In the genomic region with DNA sequence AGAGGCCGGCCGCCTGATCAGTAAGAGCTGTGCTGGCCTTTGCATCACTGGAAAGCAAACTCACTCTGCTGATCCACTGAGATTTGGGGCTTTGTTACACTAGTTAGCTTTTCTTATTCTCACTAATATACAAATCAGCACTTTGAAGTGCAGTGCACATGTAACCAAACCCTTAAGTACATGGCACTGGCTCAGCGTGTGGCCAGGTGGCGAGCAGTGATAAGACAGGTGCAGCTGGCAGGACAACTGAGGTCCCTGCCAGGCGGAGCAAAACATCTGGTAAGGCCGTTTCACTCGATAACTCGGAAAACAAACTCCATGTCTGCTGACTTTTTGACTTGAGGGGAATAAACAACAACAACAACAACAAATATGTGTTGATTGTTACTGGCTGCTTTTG, we compare ENCODE assay signal across 24 cellular contexts. TPM values are rescaled to one million over a fixed set of nuclear protein-coding genes. Genes with fewer than 3 reads are reported as not detected.
DNase-seq lines count a peak whose midpoint lies in the region; ATAC-seq and TF ChIP-seq lines count a peak whose summit lies in the region.
"Had no signal": no experiment of that assay in that cellular context is flagged by ENCODE, and none has a peak within 500 bp of the region (broad histone marks: within the 10 kb centered on the region; RNA-seq: fewer than 3 reads in every experiment).

No MANE protein-coding gene starts in this region.

- peaks cover 61% of the 10 kb centered on the region for H3K4me1 ChIP-seq in BLaER1
- H3K4me1 ChIP-seq in CD8-positive, alpha-beta T cell (ENCODE audit: insufficient read depth, low read length) = no peaks in the 10 kb centered on the region

- intact Hi-C loops in CD8-positive, alpha-beta T cell (cut with DNase I, micrococcal nuclease) = no loop called here
- intact Hi-C loops in activated CD4-positive, alpha-beta memory T cell treated with anti-CD3 and anti-CD28 coated beads for 36 hours (cut with micrococcal nuclease) = no loop called here
- intact Hi-C loops in Right ventricle myocardium superior (cut with DNase I) = no loop called here

- TF ChIP-seq CTCF in CD8-positive, alpha-beta T cell (IDR thresholded peaks at IDR 0.05) = no peak

- H3K27me3 Mint-ChIP-seq in CD8-positive, alpha-beta T cell (ENCODE audit: low read depth) = peaks cover under 1% of the 10 kb centered on the region
- H3K27me3 Mint-ChIP-seq in activated CD4-positive, alpha-beta memory T cell treated with anti-CD3 and anti-CD28 coated beads for 36 hours = no peaks in the 10 kb centered on the region
- H3K27me3 Mint-ChIP-seq: activated CD4-positive, alpha-beta T cell treated with anti-CD3 and anti-CD28 coated beads for 36 hours had no signal

- H4K20me1 ChIP-seq in BLaER1 = no peaks in the 10 kb centered on the region

- peaks cover 26% of the 10 kb centered on the region for H3K36me3 Mint-ChIP-seq in CD8-positive, alpha-beta T cell
- peaks cover 7% of the 10 kb centered on the region for H3K36me3 Mint-ChIP-seq in activated CD4-positive, alpha-beta memory T cell treated with anti-CD3 and anti-CD28 coated beads for 36 hours

- peak overlapping the region; percentile 85 for H3K4me2 ChIP-seq in BLaER1
- H3K4me2 ChIP-seq: PC-9 had no signal

- no peak for ATAC-seq in CD8-positive, alpha-beta T cell
- ATAC-seq in Right ventricle myocardium superior (ENCODE audit: poor library complexity) = no peak
- ATAC-seq: activated CD4-positive, alpha-beta T cell treated with anti-CD3 and anti-CD28 coated beads for 36 hours; activated T-cell treated with anti-CD3 and anti-CD28 coated beads, Interleukin-2, amount 50 U/mL, for 72 hours; T-cell had no signal

- no peaks in the 10 kb centered on the region for H3K27me3 ChIP-seq in BLaER1
- no peaks in the 10 kb centered on the region for H3K27me3 ChIP-seq in CD8-positive, alpha-beta T cell (ENCODE audit: insufficient read depth, low read length)
- H3K27me3 ChIP-seq: cardiac muscle cell had no signal

- no peaks in the 10 kb centered on the region for H3K4me1 Mint-ChIP-seq in CD8-positive, alpha-beta T cell (ENCODE audit: low read depth)
- no peaks in the 10 kb centered on the region for H3K4me1 Mint-ChIP-seq in activated CD4-positive, alpha-beta memory T cell treated with anti-CD3 and anti-CD28 coated beads for 36 hours (ENCODE audit: low read depth)
- H3K4me1 Mint-ChIP-seq: activated CD4-positive, alpha-beta T cell treated with anti-CD3 and anti-CD28 coated beads for 36 hours had no signal

- POLR2A ChIA-PET in CD8-positive, alpha-beta T cell (lab: Charles Lee) = interaction anchor here (0.5 to 0.7 kb wide), 2 partner anchors 417 to 655 kb away, joined by 4 to 5 read pairs; no protein-coding TSS in a partner anchor
- POLR2A ChIA-PET in activated CD4-positive, alpha-beta memory T cell treated with anti-CD3 and anti-CD28 coated beads for 36 hours (lab: Charles Lee) = no interaction called here

- peak overlapping the region; percentile 8 for H3K27ac Mint-ChIP-seq in CD8-positive, alpha-beta T cell
- no peak overlapping the region for H3K27ac Mint-ChIP-seq in activated CD4-positive, alpha-beta memory T cell treated with anti-CD3 and anti-CD28 coated beads for 36 hours
- H3K27ac Mint-ChIP-seq: activated CD4-positive, alpha-beta T cell treated with anti-CD3 and anti-CD28 coated beads for 36 hours; activated naive CD4-positive, alpha-beta T cell treated with anti-CD3 and anti-CD28 coated beads for 36 hours; activated T-cell treated with anti-CD3 and anti-CD28 coated beads, Interleukin-2, amount 50 U/mL, for 72 hours had no signal

- no peak overlapping the region for H3K9ac ChIP-seq in BLaER1

- H3K9me3 Mint-ChIP-seq in CD8-positive, alpha-beta T cell = no peaks in the 10 kb centered on the region
- peaks cover 9% of the 10 kb centered on the region for H3K9me3 Mint-ChIP-seq in activated CD4-positive, alpha-beta memory T cell treated with anti-CD3 and anti-CD28 coated beads for 36 hours

- peak in 1 of 7 experiments; percentile 31 for DNase-seq in CD8-positive, alpha-beta T cell
- DNase-seq in NCI-H345 (lab: John Stamatoyannopoulos, UW) (peak; percentile 49), erythroblast (lab: John Stamatoyannopoulos, UW) (peak; percentile 17 to 58), Right ventricle myocardium superior (no peak), D341Med (ENCODE audit: low spot score) (no peak)
- no peak for DNase-seq in activated CD4-positive, alpha-beta memory T cell treated with anti-CD3 and anti-CD28 coated beads for 36 hours
- DNase-seq: activated CD4-positive, alpha-beta T cell treated with anti-CD3 and anti-CD28 coated beads for 36 hours; activated naive CD4-positive, alpha-beta T cell treated with anti-CD3 and anti-CD28 coated beads for 36 hours; activated T-cell treated with anti-CD3 and anti-CD28 coated beads, Interleukin-2, amount 50 U/mL, for 72 hours; amygdala; NCI-H1436; PC-9; retina; spleen; stimulated activated CD4-positive, alpha-beta T cell treated with anti-CD3 and anti-CD28 coated beads, Interleukin-4, amount 100 ng/mL, for 1 hour; stimulated activated naive CD4-positive, alpha-beta T cell; T-cell had no signal

- H3K27ac ChIP-seq in BLaER1 = no peak overlapping the region
- no peak overlapping the region for H3K27ac ChIP-seq in CD8-positive, alpha-beta T cell (ENCODE audit: low read depth, low read length)
- H3K27ac ChIP-seq: cardiac muscle cell, PC-9, thoracic aorta had no signal

- H3K4me3 ChIP-seq in BLaER1 = no peak overlapping the region
- H3K4me3 ChIP-seq in CD8-positive, alpha-beta T cell (ENCODE audit: low read depth, low read length) = no peak overlapping the region
- H3K4me3 ChIP-seq: cardiac muscle cell, lung, PC-9, spleen, thoracic aorta had no signal

- H3K9me3 ChIP-seq in BLaER1 = no peaks in the 10 kb centered on the region
- no peaks in the 10 kb centered on the region for H3K9me3 ChIP-seq in CD8-positive, alpha-beta T cell (ENCODE audit: low read length)
- H3K9me3 ChIP-seq: thoracic aorta had no signal

- CTCF ChIA-PET in CD8-positive, alpha-beta T cell (lab: Charles Lee) = interaction anchor here (0.8 to 1.0 kb wide), 2 partner anchors 24 to 58 kb away, joined by 3 to 5 read pairs; no protein-coding TSS in a partner anchor
- CTCF ChIA-PET in activated CD4-positive, alpha-beta memory T cell treated with anti-CD3 and anti-CD28 coated beads for 36 hours (lab: Charles Lee) = no interaction called here

- TF ChIP-seq POLR2A in erythroblast (IDR thresholded peaks at IDR 0.05; ENCODE audit: low read length) = no peak

- no peaks in the 10 kb centered on the region for H3K36me3 ChIP-seq in BLaER1
- H3K36me3 ChIP-seq in CD8-positive, alpha-beta T cell (ENCODE audit: insufficient read depth, low read length) = no peaks in the 10 kb centered on the region

- H3K4me3 Mint-ChIP-seq in CD8-positive, alpha-beta T cell = no peak overlapping the region
- no peak overlapping the region for H3K4me3 Mint-ChIP-seq in activated CD4-positive, alpha-beta memory T cell treated with anti-CD3 and anti-CD28 coated beads for 36 hours
- H3K4me3 Mint-ChIP-seq: activated CD4-positive, alpha-beta T cell treated with anti-CD3 and anti-CD28 coated beads for 36 hours; activated naive CD4-positive, alpha-beta T cell treated with anti-CD3 and anti-CD28 coated beads for 36 hours; activated T-cell treated with anti-CD3 and anti-CD28 coated beads, Interleukin-2, amount 50 U/mL, for 72 hours; T-cell had no signal

RNA-seq across cellular contexts. Expression of a gene that starts 11.0 kb away (rescaled TPM):
- not detected for total RNA-seq in CD8-positive, alpha-beta T cell
- total RNA-seq in activated CD4-positive, alpha-beta memory T cell treated with anti-CD3 and anti-CD28 coated beads for 36 hours = not detected
- total RNA-seq in Right ventricle myocardium superior = not detected
- total RNA-seq: activated CD4-positive, alpha-beta T cell treated with anti-CD3 and anti-CD28 coated beads for 36 hours; activated CD8-positive, alpha-beta memory T cell treated with anti-CD3 and anti-CD28 coated beads for 36 hours; activated naive CD4-positive, alpha-beta T cell treated with anti-CD3 and anti-CD28 coated beads for 36 hours; activated T-cell treated with anti-CD3 and anti-CD28 coated beads, Interleukin-2, amount 50 U/mL, for 72 hours; cardiac muscle cell; glomerular endothelial cell; kidney epithelial cell; lung; PC-9; spleen; T-cell; thoracic aorta had no signal

RNA-seq across cellular contexts. Expression of a gene that starts 29.6 kb away (rescaled TPM):
- total RNA-seq in CD8-positive, alpha-beta T cell = not detected
- not detected for total RNA-seq in activated CD4-positive, alpha-beta memory T cell treated with anti-CD3 and anti-CD28 coated beads for 36 hours
- 12.6 TPM for total RNA-seq in Right ventricle myocardium superior
- total RNA-seq: activated CD4-positive, alpha-beta T cell treated with anti-CD3 and anti-CD28 coated beads for 36 hours; activated CD8-positive, alpha-beta memory T cell treated with anti-CD3 and anti-CD28 coated beads for 36 hours; activated naive CD4-positive, alpha-beta T cell treated with anti-CD3 and anti-CD28 coated beads for 36 hours; activated T-cell treated with anti-CD3 and anti-CD28 coated beads, Interleukin-2, amount 50 U/mL, for 72 hours; glomerular endothelial cell; PC-9; T-cell had no signal

Comparison
In these comparisons a context has a peak if more than half of its experiments do, and no peak if none do; other contexts are left out.
1. DNase-seq: peak in NCI-H345 (single experiment) and erythroblast (2 of 2); none in activated CD4-positive, alpha-beta memory T cell treated with anti-CD3 and anti-CD28 coated beads for 36 hours (single experiment), Right ventricle myocardium superior (single experiment) and D341Med (single experiment).
2. RNA of a gene that starts 29.6 kb away (total RNA-seq): 12.6 TPM in Right ventricle myocardium superior (single experiment); not detected in CD8-positive, alpha-beta T cell and not detected in activated CD4-positive, alpha-beta memory T cell treated with anti-CD3 and anti-CD28 coated beads for 36 hours; every median in the first group is over 10 times any median in the second.